Comparison of ENCODE assay signal across 18 cellular contexts in the genomic region with DNA sequence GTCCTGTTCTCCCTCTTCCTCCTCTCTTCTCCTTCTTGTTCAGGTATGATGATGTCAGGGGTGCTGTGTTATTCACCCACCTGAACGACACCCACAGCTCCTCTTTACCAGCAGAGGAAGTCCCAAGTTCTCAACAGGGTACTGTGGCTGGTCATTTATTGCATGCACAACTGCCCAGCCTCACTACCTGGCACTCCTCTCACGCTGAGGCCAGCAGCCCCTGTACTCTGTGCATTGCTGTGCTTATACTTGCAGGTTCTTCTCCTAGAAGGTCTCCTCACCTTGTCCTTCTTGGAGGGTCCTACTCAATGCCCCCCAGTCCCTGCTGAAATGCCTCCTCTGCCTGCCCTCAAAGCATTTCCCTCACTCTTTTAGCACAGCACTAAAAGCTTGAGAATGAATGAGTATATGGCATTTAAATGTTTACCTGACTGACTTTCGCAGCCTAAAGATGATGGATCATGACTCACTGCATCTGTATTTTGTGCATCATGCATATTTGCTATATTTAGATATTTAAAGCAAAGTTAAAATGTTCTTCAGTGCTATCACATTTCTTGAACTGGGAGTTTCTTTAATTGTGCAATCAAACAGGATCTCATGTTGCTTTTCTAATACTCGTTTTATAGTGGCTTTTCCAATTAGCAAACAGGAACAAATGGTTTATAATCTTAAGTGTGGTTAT.
"Had no signal": no experiment of that assay in that cellular context is flagged by ENCODE, and none has a peak within 500 bp of the region (broad histone marks: within the 10 kb centered on the region; RNA-seq: fewer than 3 reads in every experiment).

No MANE protein-coding gene starts in this region.

- H3K9ac ChIP-seq: parathyroid adenoma had no signal

- H3K4me1 Mint-ChIP-seq: activated CD4-positive, alpha-beta T cell treated with anti-CD3 and anti-CD28 coated beads, Interleukin-2, amount 10 ng/mL, durations not matched to agents 24 days and 14 days; activated naive CD8-positive, alpha-beta T cell treated with anti-CD3 and anti-CD28 coated beads, Interleukin-2, amount 10 ng/mL, durations not matched to agents 7 days and 5 days; brain; central memory CD8-positive, alpha-beta T cell; natural killer cell; stimulated activated naive B cell treated with anti-CD40 and anti-IgM and Interleukin-4, amounts not matched to agents 10 μg/mL and 1 μg/mL and 100 μg/mL, for 72 hours had no signal

- H3K79me2 ChIP-seq: parathyroid adenoma had no signal

- H3K4me3 ChIP-seq: thyroid gland had no signal

- H3K9me3 ChIP-seq: neutrophil, thyroid gland had no signal

- H3K36me3 ChIP-seq: neutrophil, thyroid gland had no signal

- FAIRE-seq: kidney had no signal

- H3K27ac ChIP-seq: neutrophil, parathyroid adenoma, thyroid gland had no signal

- DNase-seq: activated CD4-positive, alpha-beta T cell treated with anti-CD3 and anti-CD28 coated beads, Interleukin-2, amount 10 ng/mL, durations not matched to agents 24 days and 14 days; activated CD4-positive, CD25-positive, alpha-beta regulatory T cell; activated naive CD4-positive, alpha-beta T cell; activated naive CD8-positive, alpha-beta T cell treated with anti-CD3 and anti-CD28 coated beads, Interleukin-2, amount 10 ng/mL, durations not matched to agents 7 days and 5 days; effector CD8-positive, alpha-beta T cell; hippocampal formation; kidney; natural killer cell; retina; stimulated activated CD4-positive, alpha-beta T cell treated with anti-CD3 and anti-CD28 coated beads, Interleukin-4, amount 100 ng/mL, for 1 hour; stimulated activated naive B cell treated with anti-CD40 and anti-IgM and Interleukin-4, amounts not matched to agents 10 μg/mL and 1 μg/mL and 100 μg/mL, for 72 hours; thyroid gland had no signal

- H3K4me1 ChIP-seq: parathyroid adenoma, thyroid gland had no signal

- H3K27ac Mint-ChIP-seq: activated CD4-positive, alpha-beta T cell treated with anti-CD3 and anti-CD28 coated beads, Interleukin-2, amount 10 ng/mL, durations not matched to agents 24 days and 14 days; activated naive CD8-positive, alpha-beta T cell treated with anti-CD3 and anti-CD28 coated beads, Interleukin-2, amount 10 ng/mL, durations not matched to agents 7 days and 5 days; activated T-helper 1 cell treated with anti-CD3 and anti-CD28 coated beads, Interleukin-12 subunit alpha, Interleukin-12 subunit beta, Interleukin-2, Interleukin-4 antibody, amounts not matched to agents 30 ng/mL and 10 ng/mL and 1 ng/mL, durations not matched to agents 14 hours and 24 hours and 36 hours; brain; natural killer cell; stimulated activated naive B cell treated with anti-CD40 and anti-IgM and Interleukin-4, amounts not matched to agents 10 μg/mL and 1 μg/mL and 100 μg/mL, for 72 hours; T-helper 2 cell treated with Interferon-gamma antibody and Interleukin-4, amounts not matched to agents 5 μg/mL and 100 μg/mL, for 36 hours had no signal

- H2AFZ ChIP-seq: parathyroid adenoma had no signal

- ATAC-seq: natural killer cell; stimulated activated naive B cell treated with anti-CD40 and anti-IgM and Interleukin-4, amounts not matched to agents 10 μg/mL and 1 μg/mL and 100 μg/mL, for 72 hours had no signal

- H3K27me3 Mint-ChIP-seq: activated CD4-positive, alpha-beta T cell treated with anti-CD3 and anti-CD28 coated beads, Interleukin-2, amount 10 ng/mL, durations not matched to agents 24 days and 14 days; activated naive CD8-positive, alpha-beta T cell treated with anti-CD3 and anti-CD28 coated beads, Interleukin-2, amount 10 ng/mL, durations not matched to agents 7 days and 5 days; brain; stimulated activated naive B cell treated with anti-CD40 and anti-IgM and Interleukin-4, amounts not matched to agents 10 μg/mL and 1 μg/mL and 100 μg/mL, for 72 hours had no signal

- H3K9me3 Mint-ChIP-seq: activated CD4-positive, alpha-beta T cell treated with anti-CD3 and anti-CD28 coated beads, Interleukin-2, amount 10 ng/mL, durations not matched to agents 24 days and 14 days; activated naive CD8-positive, alpha-beta T cell treated with anti-CD3 and anti-CD28 coated beads, Interleukin-2, amount 10 ng/mL, durations not matched to agents 7 days and 5 days; activated T-helper 1 cell treated with anti-CD3 and anti-CD28 coated beads, Interleukin-12 subunit alpha, Interleukin-12 subunit beta, Interleukin-2, Interleukin-4 antibody, amounts not matched to agents 30 ng/mL and 10 ng/mL and 1 ng/mL, durations not matched to agents 14 hours and 24 hours and 36 hours; central memory CD8-positive, alpha-beta T cell; stimulated activated naive B cell treated with anti-CD40 and anti-IgM and Interleukin-4, amounts not matched to agents 10 μg/mL and 1 μg/mL and 100 μg/mL, for 72 hours; T-helper 2 cell treated with Interferon-gamma antibody and Interleukin-4, amounts not matched to agents 5 μg/mL and 100 μg/mL, for 36 hours had no signal

- H3K36me3 Mint-ChIP-seq: activated naive CD8-positive, alpha-beta T cell treated with anti-CD3 and anti-CD28 coated beads, Interleukin-2, amount 10 ng/mL, durations not matched to agents 7 days and 5 days; brain; natural killer cell; stimulated activated naive B cell treated with anti-CD40 and anti-IgM and Interleukin-4, amounts not matched to agents 10 μg/mL and 1 μg/mL and 100 μg/mL, for 72 hours had no signal

- H3K27me3 ChIP-seq: neutrophil, thyroid gland had no signal

- H3K4me3 Mint-ChIP-seq: activated CD4-positive, alpha-beta T cell treated with anti-CD3 and anti-CD28 coated beads, Interleukin-2, amount 10 ng/mL, durations not matched to agents 24 days and 14 days; activated naive CD8-positive, alpha-beta T cell treated with anti-CD3 and anti-CD28 coated beads, Interleukin-2, amount 10 ng/mL, durations not matched to agents 7 days and 5 days; activated T-helper 1 cell treated with anti-CD3 and anti-CD28 coated beads, Interleukin-12 subunit alpha, Interleukin-12 subunit beta, Interleukin-2, Interleukin-4 antibody, amounts not matched to agents 30 ng/mL and 10 ng/mL and 1 ng/mL, durations not matched to agents 14 hours and 24 hours and 36 hours; brain; central memory CD8-positive, alpha-beta T cell; natural killer cell; stimulated activated naive B cell treated with anti-CD40 and anti-IgM and Interleukin-4, amounts not matched to agents 10 μg/mL and 1 μg/mL and 100 μg/mL, for 72 hours; T-helper 2 cell treated with Interferon-gamma antibody and Interleukin-4, amounts not matched to agents 5 μg/mL and 100 μg/mL, for 36 hours had no signal
